In genomic region chr19:48348039-48348438, GRCh38 we compare ENCODE assay signal across 26 cellular contexts. TPM values are rescaled to one million over a fixed set of nuclear protein-coding genes. Genes with fewer than 3 reads are reported as not detected.
DNase-seq lines count a peak whose midpoint lies in the region; ATAC-seq and TF ChIP-seq lines count a peak whose summit lies in the region.
"Had no signal": no experiment of that assay in that cellular context is flagged by ENCODE, and none has a peak within 500 bp of the region (broad histone marks: within the 10 kb centered on the region; RNA-seq: fewer than 3 reads in every experiment).

No MANE protein-coding gene starts in this region.

- H3K36me3 ChIP-seq in testis (ENCODE audit: low read depth, missing control alignments), result no peaks in the 10 kb centered on the region
- H3K36me3 ChIP-seq: ascending aorta, colonic mucosa, lower lobe of right lung, thoracic aorta had no signal

- TF ChIP-seq CTCF in testis (IDR thresholded peaks at IDR 0.05), result no peak

- H3K4me3 ChIP-seq in testis, result no peak overlapping the region
- H3K4me3 ChIP-seq: A549, ascending aorta, colonic mucosa, gastroesophageal sphincter, lower lobe of right lung, psoas muscle, smooth muscle cell, thoracic aorta had no signal

- intact Hi-C loops in Right ventricle myocardium inferior (cut with DNase I), result no loop called here
- intact Hi-C loops in cardiac septum (cut with DNase I), result no loop called here
- intact Hi-C loops in left colon (cut with DNase I, micrococcal nuclease), result no loop called here
- intact Hi-C loops in testis (cut with DNase I; ENCODE audit: low total_unique reads), result no loop called here

- peak; percentile 49 for ATAC-seq in Right ventricle myocardium inferior
- ATAC-seq in left colon, result peak; percentile 14
- ATAC-seq: A549; activated CD4-positive, alpha-beta T cell treated with anti-CD3 and anti-CD28 coated beads for 36 hours; gastroesophageal sphincter; lower lobe of right lung had no signal

- DNase-seq in Right ventricle myocardium inferior (ENCODE audit: missing footprints) (no peak), cardiac septum (ENCODE audit: low spot score) (no peak), cerebellum (ENCODE audit: low spot score) (peak; percentile 13), left colon (no peak), testis (peak; percentile 84), activated T-cell treated with anti-CD3 and anti-CD28 coated beads for 4 hours (no peak), NCI-H128 (lab: John Stamatoyannopoulos, UW; ENCODE audit: unreplicated experiment) (no peak), nucleus accumbens (lab: John Stamatoyannopoulos, UW) (no peak)
- DNase-seq: activated CD4-positive, alpha-beta T cell treated with anti-CD3 and anti-CD28 coated beads for 36 hours; activated CD8-positive, alpha-beta memory T cell treated with anti-CD3 and anti-CD28 coated beads, Interleukin-2, amount 50 U/mL, for 4 hours; activated naive CD4-positive, alpha-beta T cell treated with Interleukin-2 at 50 U/mL for 16 hours; colonic mucosa; DMS79 treated with DMSO at 0.1 percent for 48 hours; lower lobe of right lung; naive B cell; NCI-H146; NCI-H774; psoas muscle; stimulated activated CD8-positive, alpha-beta memory T cell treated with anti-CD3 and anti-CD28 coated beads, Interleukin-4, amount 100 ng/mL, for 48 hours had no signal

- no peaks in the 10 kb centered on the region for H3K27me3 ChIP-seq in testis
- H3K27me3 ChIP-seq: ascending aorta, colonic mucosa, gastroesophageal sphincter had no signal

- WGBS in testis, 2 donors, result 19 to 40% methylated on average over 5 of the region's 5 CpGs

- no peaks in the 10 kb centered on the region for H3K9me3 ChIP-seq in testis
- H3K9me3 ChIP-seq: A549, ascending aorta, colonic mucosa, gastroesophageal sphincter, lower lobe of right lung, psoas muscle, thoracic aorta had no signal

- peak overlapping the region; percentile 64 to 85 for H3K27ac ChIP-seq in testis
- H3K27ac ChIP-seq: ascending aorta, colonic mucosa, gastroesophageal sphincter, lower lobe of right lung, psoas muscle, thoracic aorta had no signal

- no peak for TF ChIP-seq POLR2A in testis (IDR thresholded peaks at IDR 0.05)

- H3K4me1 ChIP-seq in testis, result peaks cover 25% of the 10 kb centered on the region
- H3K4me1 ChIP-seq: ascending aorta, colonic mucosa, lower lobe of right lung had no signal

RNA-seq across cellular contexts. Expression of gene TMEM143, which starts 15.7 kb away (rescaled TPM):
- total RNA-seq in Right ventricle myocardium inferior (106 TPM), cardiac septum (50.2 TPM), cerebellum (4.9 TPM), left colon (10 to 100 TPM; 12.5 to 18.4 TPM), testis (10 to 100 TPM; 14.1 to 22.9 TPM)
- polyA plus RNA-seq in testis (ENCODE audit: insufficient read depth, low read depth, low replicate concordance), result 5.0 TPM

RNA-seq across cellular contexts. Expression of gene SYNGR4, which starts 16.1 kb away (rescaled TPM):
- total RNA-seq in Right ventricle myocardium inferior, result not detected
- not detected for total RNA-seq in cardiac septum
- total RNA-seq in cerebellum, result 0.27 TPM
- not detected for total RNA-seq in left colon
- total RNA-seq in testis, result 10 to 100 TPM; 21.8 to 26.1 TPM
- polyA plus RNA-seq in testis (ENCODE audit: insufficient read depth, low read depth, low replicate concordance), result 112 TPM
- total RNA-seq: ascending aorta, colonic mucosa, gastroesophageal sphincter, lower lobe of right lung, psoas muscle, smooth muscle cell, thoracic aorta had no signal
- polyA plus RNA-seq: CD14-positive monocyte, smooth muscle cell had no signal

RNA-seq across cellular contexts. Expression of gene EMP3, which starts 22.7 kb away (rescaled TPM):
- 54.3 TPM for total RNA-seq in Right ventricle myocardium inferior
- 47.3 TPM for total RNA-seq in cardiac septum
- 6.8 TPM for total RNA-seq in cerebellum
- total RNA-seq in left colon, result 10 to 100 TPM in 1 of 2 donors, 1 to 10 TPM in 1; 8.4 to 33.4 TPM
- total RNA-seq in testis, result 10 to 100 TPM; 28.6 to 31.3 TPM
- polyA plus RNA-seq in testis (ENCODE audit: insufficient read depth, low read depth, low replicate concordance), result 88.3 TPM

RNA-seq across cellular contexts. Expression of gene KDELR1, which starts 43.3 kb away (rescaled TPM):
- 73.5 TPM for total RNA-seq in Right ventricle myocardium inferior
- 70.1 TPM for total RNA-seq in cardiac septum
- 32.3 TPM for total RNA-seq in cerebellum
- 100 to 1,000 TPM; 226 to 236 TPM for total RNA-seq in left colon
- 100 to 1,000 TPM; 149 to 155 TPM for total RNA-seq in testis
- polyA plus RNA-seq in testis (ENCODE audit: insufficient read depth, low read depth, low replicate concordance), result 187 TPM

RNA-seq across cellular contexts. Expression of gene GRIN2D, which starts 45.4 kb away (rescaled TPM):
- total RNA-seq in Right ventricle myocardium inferior (0.38 TPM), cardiac septum (0.70 TPM), cerebellum (4.6 TPM), left colon (under 1 TPM; 0.37 to 0.61 TPM), testis (1 to 10 TPM; 2.4 to 2.7 TPM)
- 1.4 TPM for polyA plus RNA-seq in testis (ENCODE audit: insufficient read depth, low read depth, low replicate concordance)
- total RNA-seq: H4 had no signal

Comparison
In these comparisons a context has a peak if more than half of its experiments do, and no peak if none do; other contexts are left out.
1. DNase-seq: peak in cerebellum (single experiment) and testis (single experiment); none in Right ventricle myocardium inferior (single experiment), cardiac septum (single experiment), left colon (0 of 2), activated T-cell treated with anti-CD3 and anti-CD28 coated beads for 4 hours (single experiment), NCI-H128 (single experiment) and nucleus accumbens (0 of 56).
2. RNA of gene SYNGR4, which starts 16.1 kb away (total RNA-seq): 21.8 to 26.1 TPM in testis; not detected in left colon, 0.27 TPM in cerebellum (single experiment), not detected in Right ventricle myocardium inferior (single experiment) and not detected in cardiac septum (single experiment); every median in the first group is over 10 times any median in the second.